13 cellular contexts compared by ENCODE assay signal in genomic region chr14:93009471-93010117, GRCh38.
A peak's percentile ranks its signal among the peaks of the same experiment; 100 is the strongest.
DNase-seq lines count a peak whose midpoint lies in the region; ATAC-seq and TF ChIP-seq lines count a peak whose summit lies in the region.
"Had no signal": no experiment of that assay in that cellular context is flagged by ENCODE, and none has a peak within 500 bp of the region (broad histone marks: within the 10 kb centered on the region; RNA-seq: fewer than 3 reads in every experiment).

No MANE protein-coding gene starts in this region.

- peak overlapping the region; percentile 61; the same call in 1 of the 2 replicates for H3K27ac ChIP-seq in BLaER1
- peak overlapping the region in 11 of 12 donors; percentile 25 to 79 (median 56) for H3K27ac ChIP-seq in heart left ventricle
- H3K27ac ChIP-seq: HL-60 had no signal

- H3K4me1 ChIP-seq in BLaER1 (peaks cover 100% of the 10 kb centered on the region), heart left ventricle (peaks cover 15 to 99% (median 88%) of the 10 kb centered on the region in 12 donors)

- H3K4me2 ChIP-seq in BLaER1 = peak overlapping the region; percentile 95

- peaks cover 7% of the 10 kb centered on the region for H4K20me1 ChIP-seq in BLaER1

- TF ChIP-seq CTCF in heart left ventricle (IDR thresholded peaks at IDR 0.05) = no peak

- WGBS in heart left ventricle, 4 donors = 54 to 67% (median 58%) methylated on average over 10 to 17 of the region's 17 CpGs

- no peaks in the 10 kb centered on the region for H3K36me3 ChIP-seq in BLaER1
- H3K36me3 ChIP-seq in heart left ventricle = peaks cover 0 to 4% (median 0%) of the 10 kb centered on the region in 9 donors

- H3K27me3 ChIP-seq in BLaER1 (no peaks in the 10 kb centered on the region), heart left ventricle (no peaks in the 10 kb centered on the region)

- H3K4me3 ChIP-seq in BLaER1 (no peak overlapping the region), heart left ventricle (no peak overlapping the region)

- no peak for TF ChIP-seq POLR2A in heart left ventricle (IDR thresholded peaks at IDR 0.05)

- no peak overlapping the region for H3K9ac ChIP-seq in BLaER1

- DNase-seq in SW480 (ENCODE audit: low spot score) (peak; percentile 46), heart left ventricle (peak in 2 of 5 donors; percentile 69 to 72), posterior cingulate gyrus (peak; percentile 75 to 99 (median 88)), NCI-H1436 treated with DMSO at 0.1 percent for 48 hours (lab: John Stamatoyannopoulos, UW) (no peak), AG08396 (ENCODE audit: low spot score) (no peak), T-helper 9 cell (no peak)
- no peak for DNase-seq in activated CD4-positive, alpha-beta T cell treated with anti-CD3 and anti-CD28 coated beads for 48 hours
- DNase-seq: AML-193, MM.1S, NCI-H82, T-helper 17 cell had no signal

- peak; percentile 12 to 45 (median 34) for ATAC-seq in heart left ventricle
- ATAC-seq: T-helper 17 cell had no signal

- no peaks in the 10 kb centered on the region for H3K9me3 ChIP-seq in BLaER1
- H3K9me3 ChIP-seq in heart left ventricle = no peaks in the 10 kb centered on the region

- intact Hi-C loops in heart left ventricle (cut with DNase I) (loop anchor here in 1 of 10 donors (5.0 kb wide), 1 partner anchor 37 kb away; no protein-coding TSS in a partner anchor), posterior cingulate gyrus (cut with DNase I) (loop anchor here (1.0 to 5.0 kb wide), 2 partner anchors 27 to 37 kb away; no protein-coding TSS in a partner anchor)

Comparison
In these comparisons a context has a peak if more than half of its experiments do, and no peak if none do; other contexts are left out.
1. DNase-seq: peak in SW480 (single experiment) and posterior cingulate gyrus (10 of 10); none in NCI-H1436 treated with DMSO at 0.1 percent for 48 hours (single experiment), AG08396 (single experiment), activated CD4-positive, alpha-beta T cell treated with anti-CD3 and anti-CD28 coated beads for 48 hours (single experiment) and T-helper 9 cell (single experiment).